16 cellular contexts compared by ENCODE assay signal in genomic region chr13:50598338-50598737, GRCh38.
DNase-seq lines count a peak whose midpoint lies in the region; ATAC-seq and TF ChIP-seq lines count a peak whose summit lies in the region.
"Had no signal": no experiment of that assay in that cellular context is flagged by ENCODE, and none has a peak within 500 bp of the region (broad histone marks: within the 10 kb centered on the region; RNA-seq: fewer than 3 reads in every experiment).

No MANE protein-coding gene starts in this region.

- BruUV-seq in OCI-LY7 (replicated peaks; lab: Mats Ljungman, UMichigan): no TSS peak

- H3K27me3 ChIP-seq in parathyroid adenoma (ENCODE audit: control insufficient read depth, insufficient read depth, low read length): no peaks in the 10 kb centered on the region
- H3K27me3 ChIP-seq: esophagus muscularis mucosa, tibial artery had no signal

- H4K20me1 ChIP-seq in OCI-LY7 (ENCODE audit: insufficient read depth, low read length): no peaks in the 10 kb centered on the region

- intact Hi-C loops in OCI-LY7 (cut with micrococcal nuclease; ENCODE audit: unreplicated experiment): loop anchor here (5.0 to 10.0 kb wide), 3 partner anchors 466 to 1226 kb away; partner anchors contain the start of gene TRIM13

- in situ Hi-C loops in GM13976 (cut with MboI; ENCODE audit: low sequenced_read_pairs, unreplicated experiment): no loop called here

- DNase-seq in OCI-LY7 (ENCODE audit: low spot score): peak; percentile 85
- DNase-seq in NCI-H146 treated with DMSO at 0.1 percent for 48 hours (lab: John Stamatoyannopoulos, UW; ENCODE audit: unreplicated experiment): no peak
- DNase-seq in OCI-M1 (lab: John Stamatoyannopoulos, UW): no peak
- no peak for DNase-seq in GM13976 (ENCODE audit: low spot score)
- no peak for DNase-seq in islet precursor cell
- DNase-seq: activated naive CD4-positive, alpha-beta T cell; Caco-2; cerebellar nuclear complex; naive thymus-derived CD4-positive, alpha-beta T cell; NCI-H1417; tibial artery had no signal

- CTCF ChIA-PET in OCI-LY7 (lab: Charles Lee; ENCODE audit: unreplicated experiment): interaction anchor here (0.6 to 1.3 kb wide), 4 partner anchors 14 to 175 kb away, joined by 3 to 4 read pairs (median 3); no protein-coding TSS in a partner anchor

- H3K4me1 ChIP-seq in OCI-LY7 (ENCODE audit: insufficient read depth, low read length, poor library complexity, severe bottlenecking) (peaks cover 63% of the 10 kb centered on the region), parathyroid adenoma (peaks cover 3% of the 10 kb centered on the region)
- H3K4me1 ChIP-seq: tibial artery had no signal

- H3K9ac ChIP-seq in parathyroid adenoma: no peak overlapping the region

- TF ChIP-seq CTCF in OCI-LY7 (conservative IDR thresholded peaks at IDR 0.05; ENCODE audit: low read length): no peak
- TF ChIP-seq CTCF in parathyroid adenoma (IDR thresholded peaks at IDR 0.05): no peak
- TF ChIP-seq CTCF in GM13976 (IDR thresholded peaks at IDR 0.05; ENCODE audit: borderline replicate concordance, control extremely low read depth, extremely low read depth, insufficient read depth, missing control alignments): no peak

- H3K9me3 ChIP-seq in OCI-LY7 (ENCODE audit: low read length): no peaks in the 10 kb centered on the region
- H3K9me3 ChIP-seq in parathyroid adenoma (ENCODE audit: control insufficient read depth, low read length): no peaks in the 10 kb centered on the region
- H3K9me3 ChIP-seq: Caco-2, esophagus muscularis mucosa, tibial artery had no signal

- POLR2A ChIA-PET in OCI-LY7 (lab: Charles Lee): interaction anchor here (1.2 to 2.5 kb wide), 7 partner anchors 10 to 313 kb away, joined by 3 to 9 read pairs (median 4); no protein-coding TSS in a partner anchor

- H3K79me2 ChIP-seq in OCI-LY7 (ENCODE audit: insufficient read depth, low read depth, low read length): no peaks in the 10 kb centered on the region
- no peaks in the 10 kb centered on the region for H3K79me2 ChIP-seq in parathyroid adenoma

- H3K36me3 ChIP-seq in OCI-LY7 (ENCODE audit: insufficient read depth, low read length) (no peaks in the 10 kb centered on the region), parathyroid adenoma (ENCODE audit: control insufficient read depth, insufficient read depth, low read length) (no peaks in the 10 kb centered on the region)
- H3K36me3 ChIP-seq: esophagus muscularis mucosa, tibial artery had no signal

- peak overlapping the region; percentile 21; the same call in 1 of the 2 replicates for H2AFZ ChIP-seq in OCI-LY7 (ENCODE audit: low read length)
- H2AFZ ChIP-seq in parathyroid adenoma: peak overlapping the region; percentile 22

- H3K4me3 ChIP-seq in OCI-LY7 (ENCODE audit: low read depth, low read length, poor library complexity, severe bottlenecking) (peak overlapping the region; percentile 0), parathyroid adenoma (ENCODE audit: low read depth, low read length) (no peak overlapping the region)
- H3K4me3 ChIP-seq: esophagus muscularis mucosa, skin epidermis, tibial artery had no signal

- no peaks in the 10 kb centered on the region for H3K9me2 ChIP-seq in OCI-LY7 (ENCODE audit: insufficient read depth, low read length)

- H3K27ac ChIP-seq in OCI-LY7 (ENCODE audit: low read depth, low read length, poor library complexity, severe bottlenecking) (peak overlapping the region; percentile 62), parathyroid adenoma (no peak overlapping the region)
- H3K27ac ChIP-seq: esophagus muscularis mucosa, skin epidermis, tibial artery had no signal

- ATAC-seq in GM18861 (IDR thresholded peaks at IDR 0.05; ENCODE audit: unreplicated experiment) (peak; percentile 53), HG02759 (IDR thresholded peaks at IDR 0.05; ENCODE audit: unreplicated experiment) (peak; percentile 33)
- ATAC-seq: naive thymus-derived CD4-positive, alpha-beta T cell had no signal

- H3K4me2 ChIP-seq in OCI-LY7 (ENCODE audit: low read length): peak overlapping the region; percentile 42
- no peak overlapping the region for H3K4me2 ChIP-seq in parathyroid adenoma (ENCODE audit: low read length)
